Comparison of ENCODE assay signal across 28 cellular contexts in genomic region chr10:124409696-124410095, GRCh38. TPM values are rescaled to one million over a fixed set of nuclear protein-coding genes. Genes with fewer than 3 reads are reported as not detected.
"Had no signal": no experiment of that assay in that cellular context is flagged by ENCODE, and none has a peak within 500 bp of the region (broad histone marks: within the 10 kb centered on the region; RNA-seq: fewer than 3 reads in every experiment).

No MANE protein-coding gene starts in this region.

- H3K27me3 ChIP-seq: dorsolateral prefrontal cortex, gastrocnemius medialis, sigmoid colon, spleen, tibial nerve, upper lobe of left lung had no signal

- H3K9me3 ChIP-seq: gastrocnemius medialis, lower lobe of right lung, psoas muscle, sigmoid colon, spleen, thoracic aorta, tibial nerve, upper lobe of left lung had no signal

- H3K27ac ChIP-seq: dorsolateral prefrontal cortex, epithelial cell of prostate, gastrocnemius medialis, lower lobe of right lung, psoas muscle, sigmoid colon, spleen, thoracic aorta, tibial nerve, upper lobe of left lung had no signal

- FAIRE-seq: colon, keratinocyte, urothelium cell line had no signal

- DNase-seq: dorsolateral prefrontal cortex; effector CD4-positive, alpha-beta T cell; foreskin fibroblast; gastrocnemius medialis; left ventricle myocardium superior; lower lobe of right lung; naive thymus-derived CD8-positive, alpha-beta T cell; nephron progenitor cell; nucleus accumbens; psoas muscle; right cardiac atrium; sigmoid colon; spleen; stimulated activated CD4-positive, alpha-beta T cell treated with anti-CD3 and anti-CD28 coated beads, Interleukin-2, amount 100 ng/mL, for 48 hours; stimulated activated naive B cell treated with anti-CD40 and anti-IgM and Interleukin-4, amounts not matched to agents 10 μg/mL and 1 μg/mL and 100 μg/mL, for 72 hours; upper lobe of left lung had no signal

- H3K4me3 ChIP-seq: dorsolateral prefrontal cortex, gastrocnemius medialis, lower lobe of right lung, psoas muscle, sigmoid colon, spleen, thoracic aorta, tibial nerve, upper lobe of left lung had no signal

RNA-seq across cellular contexts. Expression of gene NKX1-2, which starts 40.1 kb away (rescaled TPM):
- total RNA-seq: gastrocnemius medialis; glomerular endothelial cell; left ventricle myocardium superior; lower lobe of right lung; mesenteric fat pad; myocyte; naive thymus-derived CD8-positive, alpha-beta T cell; osteocyte; psoas muscle; renal cortical epithelial cell; right cardiac atrium; sigmoid colon; skeletal muscle tissue; spleen; thoracic aorta; tibial nerve had no signal
- polyA plus RNA-seq: naive thymus-derived CD8-positive, alpha-beta T cell; psoas muscle; right cardiac atrium; sigmoid colon; spleen had no signal
